Comparison of ENCODE assay signal across 14 cellular contexts in the genomic region with DNA sequence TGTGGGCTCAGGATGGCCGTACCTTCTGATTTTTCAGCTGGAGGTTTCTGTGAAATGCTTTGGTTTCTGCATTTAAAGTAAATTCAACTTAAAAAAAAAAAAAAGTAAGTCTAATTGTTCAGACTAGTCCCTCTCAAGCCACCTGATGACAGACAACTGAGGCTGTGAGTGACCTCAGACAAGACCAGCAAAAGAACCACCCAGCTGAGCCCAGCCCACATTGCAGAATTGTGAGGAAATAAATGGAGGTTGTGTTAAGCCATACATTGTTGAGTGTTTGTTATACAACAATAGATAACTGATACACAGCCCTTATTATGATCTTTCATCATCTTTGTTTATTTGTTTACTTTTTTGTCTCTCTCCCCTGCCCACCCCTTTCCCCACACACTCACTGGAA. TPM values are rescaled to one million over a fixed set of nuclear protein-coding genes. Genes with fewer than 3 reads are reported as not detected.
A peak's percentile ranks its signal among the peaks of the same experiment; 100 is the strongest.
DNase-seq lines count a peak whose midpoint lies in the region; ATAC-seq and TF ChIP-seq lines count a peak whose summit lies in the region.
"Had no signal": no experiment of that assay in that cellular context is flagged by ENCODE, and none has a peak within 500 bp of the region (broad histone marks: within the 10 kb centered on the region; RNA-seq: fewer than 3 reads in every experiment).

No MANE protein-coding gene starts in this region.

- intact Hi-C loops in mammary epithelial cell (cut with micrococcal nuclease) (loop anchor here (2.0 kb wide), 1 partner anchor 33 kb away; no protein-coding TSS in a partner anchor), breast epithelium (cut with DNase I; ENCODE audit: low total_unique reads) (loop anchor here (10.0 kb wide), 1 partner anchor 305 kb away; no protein-coding TSS in a partner anchor), PC-9 (cut with micrococcal nuclease; ENCODE audit: unreplicated experiment) (loop anchor here (5.0 kb wide), 1 partner anchor 297 kb away; no protein-coding TSS in a partner anchor)

- ATAC-seq in left lobe of liver (no peak), GM21737 (IDR thresholded peaks at IDR 0.05; ENCODE audit: unreplicated experiment) (no peak)

- H3K4me1 ChIP-seq in mammary epithelial cell (ENCODE audit: insufficient read depth, low read length), result peaks cover 20% of the 10 kb centered on the region
- H3K4me1 ChIP-seq in breast epithelium, result peaks cover 0 to 3% of the 10 kb centered on the region in 2 donors
- H3K4me1 ChIP-seq in PC-9 (replicated peaks; ENCODE audit: insufficient read depth), result peaks cover 27% of the 10 kb centered on the region

- H2AFZ ChIP-seq in mammary epithelial cell (ENCODE audit: low read depth, low read length), result no peak overlapping the region
- no peak overlapping the region for H2AFZ ChIP-seq in PC-9

- peaks cover 16% of the 10 kb centered on the region for H3F3A ChIP-seq in PC-9 (ENCODE audit: insufficient read depth, low read depth)

- no peaks in the 10 kb centered on the region for H3K9me3 ChIP-seq in mammary epithelial cell (replicated peaks; ENCODE audit: insufficient read depth, low read length)
- peaks cover 0 to 10% of the 10 kb centered on the region in 2 donors for H3K9me3 ChIP-seq in breast epithelium
- H3K9me3 ChIP-seq in PC-9 (ENCODE audit: insufficient read depth, low read depth), result no peaks in the 10 kb centered on the region

- DNase-seq in mammary epithelial cell, result no peak
- DNase-seq in breast epithelium (ENCODE audit: low spot score in 2 of 2), result no peak
- no peak for DNase-seq in PC-9
- peak; percentile 10 for DNase-seq in left lobe of liver (ENCODE audit: low spot score)
- DNase-seq in iPS-NIHi7 (ENCODE audit: extremely low spot score), result no peak
- DNase-seq in NCI-H187 treated with DMSO at 0.1 percent for 48 hours (lab: John Stamatoyannopoulos, UW), result no peak
- DNase-seq: CD4-positive, alpha-beta memory T cell; DMS153; DMS79 treated with DMSO at 0.1 percent for 48 hours; GF-D8; H9 had no signal

- H3K4me3 ChIP-seq in mammary epithelial cell (replicated peaks in 1 of 3; ENCODE audit: insufficient read depth in 1 of 3, low read depth in 2 of 3, low read length in 3 of 3), result no peak overlapping the region
- H3K4me3 ChIP-seq in breast epithelium, result no peak overlapping the region
- no peak overlapping the region for H3K4me3 ChIP-seq in PC-9
- H3K4me3 ChIP-seq: BLaER1 had no signal

- CTCF ChIA-PET in mammary epithelial cell (lab: Charles Lee; ENCODE audit: low non-redundant PET) (interaction anchor here (0.6 kb wide), 1 partner anchor 325 kb away, joined by 10 read pairs; no protein-coding TSS in a partner anchor), PC-9 (lab: Charles Lee) (no interaction called here)

- dilution Hi-C loops in mammary epithelial cell (cut with HindIII; ENCODE audit: low sequenced_read_pairs), result loop anchor here (5.0 to 10.0 kb wide), 2 partner anchors 82 to 305 kb away; no protein-coding TSS in a partner anchor

- H3K36me3 ChIP-seq in mammary epithelial cell (ENCODE audit: insufficient read depth, low read length) (no peaks in the 10 kb centered on the region), breast epithelium (no peaks in the 10 kb centered on the region), PC-9 (ENCODE audit: low read depth) (no peaks in the 10 kb centered on the region)
- H3K36me3 ChIP-seq: BLaER1 had no signal

- 100% methylated on average over 1 of the region's 1 CpG for WGBS in mammary epithelial cell (ENCODE audit: low coverage, missing lambda C conversion rate)

- H3K27me3 ChIP-seq in mammary epithelial cell (ENCODE audit: insufficient read depth, low read length) (no peaks in the 10 kb centered on the region), breast epithelium (no peaks in the 10 kb centered on the region), PC-9 (ENCODE audit: insufficient read depth, low read depth) (no peaks in the 10 kb centered on the region)
- H3K27me3 ChIP-seq: BLaER1 had no signal

- POLR2A ChIA-PET in PC-9 (lab: Charles Lee; ENCODE audit: unreplicated experiment), result no interaction called here

- no peak for TF ChIP-seq CTCF in mammary epithelial cell (conservative IDR thresholded peaks at IDR 0.05 in 1 of 2, IDR thresholded peaks at IDR 0.05 in 1 of 2; ENCODE audit: extremely low read depth in 1 of 2, insufficient read depth in 1 of 2, low read depth in 1 of 2, low read length in 2 of 2)
- TF ChIP-seq CTCF in breast epithelium (IDR thresholded peaks at IDR 0.05), result no peak
- TF ChIP-seq CTCF in PC-9 (conservative IDR thresholded peaks at IDR 0.05), result no peak

- H3K79me2 ChIP-seq in mammary epithelial cell (ENCODE audit: insufficient read depth, low read length), result peaks cover 4% of the 10 kb centered on the region
- peaks cover 7% of the 10 kb centered on the region; the same call in 1 of the 2 replicates for H3K79me2 ChIP-seq in PC-9 (ENCODE audit: low read depth)

- no peaks in the 10 kb centered on the region for H3K9me2 ChIP-seq in PC-9 (ENCODE audit: insufficient read depth)

- no peak overlapping the region for H3K9ac ChIP-seq in mammary epithelial cell (ENCODE audit: insufficient read depth, low read length)
- H3K9ac ChIP-seq: BLaER1 had no signal

- H4K20me1 ChIP-seq in mammary epithelial cell (ENCODE audit: insufficient read depth, low read length), result no peaks in the 10 kb centered on the region
- no peaks in the 10 kb centered on the region for H4K20me1 ChIP-seq in PC-9 (ENCODE audit: insufficient read depth)
- H4K20me1 ChIP-seq: BLaER1 had no signal

- H3K4me2 ChIP-seq in mammary epithelial cell (ENCODE audit: insufficient read depth, low read depth, low read length) (no peak overlapping the region), PC-9 (no peak overlapping the region)
- H3K4me2 ChIP-seq: BLaER1 had no signal

- BruUV-seq in mammary epithelial cell (replicated peaks; lab: Mats Ljungman, UMichigan), result no TSS peak
- BruUV-seq in PC-9 (replicated peaks; lab: Mats Ljungman, UMichigan), result no TSS peak

- in situ Hi-C loops in mammary epithelial cell (cut with MboI; ENCODE audit: low sequenced_read_pairs in 2 of 2), result loop anchor here in 1 of 2 donors (5.0 to 10.0 kb wide), 3 partner anchors 132 to 295 kb away; no protein-coding TSS in a partner anchor

- TF ChIP-seq POLR2A in breast epithelium (IDR thresholded peaks at IDR 0.05), result no peak

- peak overlapping the region; percentile 89 for H3K27ac ChIP-seq in mammary epithelial cell (ENCODE audit: insufficient read depth, low read depth, low read length)
- no peak overlapping the region for H3K27ac ChIP-seq in breast epithelium
- peak overlapping the region; percentile 83 for H3K27ac ChIP-seq in PC-9
- H3K27ac ChIP-seq: 22Rv1, BLaER1 had no signal

RNA-seq across cellular contexts. Expression of a gene that starts 44.7 kb away (rescaled TPM):
- total RNA-seq in mammary epithelial cell (10 to 100 TPM; 44.5 to 98.5 TPM), breast epithelium (10 to 100 TPM; 14.9 to 23.9 (median 17.6) TPM), PC-9 (2021) (92.1 and 96.6 TPM in 2 replicates), left lobe of liver (15.4 TPM)
- 15.7 TPM for polyA plus RNA-seq in mammary epithelial cell
- polyA minus RNA-seq in mammary epithelial cell, result 61.9 TPM

Comparison
In these comparisons a context has a peak if more than half of its experiments do, and no peak if none do; other contexts are left out.
1. H3K27ac ChIP-seq: peak in mammary epithelial cell (single experiment) and PC-9 (single experiment); none in breast epithelium (0 of 2).